Comparison of ENCODE assay signal across 7 cellular contexts in the genomic region with DNA sequence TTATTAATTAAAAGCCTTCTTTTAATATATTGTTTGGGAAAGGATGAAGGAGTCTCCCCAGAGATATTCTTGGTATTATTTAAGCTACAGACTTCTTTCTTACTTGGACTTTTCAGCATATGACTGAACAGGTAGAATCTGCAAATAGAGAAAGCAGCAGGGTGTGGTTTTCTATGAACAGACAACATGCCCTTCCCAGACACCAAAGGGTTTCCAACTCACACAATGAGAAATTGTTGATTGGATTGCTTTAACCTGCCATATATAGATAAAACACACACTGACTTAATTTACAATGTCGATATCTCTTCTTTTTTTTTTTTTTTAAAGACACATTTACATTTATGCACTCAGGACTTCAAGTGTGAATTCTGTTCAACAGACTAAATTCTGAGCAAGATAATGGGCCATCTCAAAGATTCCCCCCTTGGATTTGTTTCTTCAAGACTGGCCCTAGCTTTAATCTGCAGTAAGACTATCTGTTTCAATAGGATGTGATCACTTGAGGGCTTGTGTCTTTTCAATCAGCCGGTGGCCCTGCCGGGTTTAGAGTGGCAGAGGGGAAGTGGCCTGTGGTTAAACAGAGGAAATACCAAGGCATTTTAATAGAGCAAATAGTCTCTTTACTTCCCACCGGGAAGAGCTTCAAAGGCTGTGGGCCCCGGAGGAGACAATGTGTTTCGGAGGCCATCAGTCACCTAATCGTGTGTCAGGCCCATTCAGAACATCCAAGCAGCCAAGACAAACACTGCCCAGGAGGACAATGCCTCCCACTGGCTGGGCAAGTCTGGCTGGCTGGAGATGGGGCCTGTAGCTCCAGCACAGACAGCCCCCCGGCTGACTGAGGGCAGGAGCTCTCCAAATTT. TPM values are rescaled to one million over a fixed set of nuclear protein-coding genes. Genes with fewer than 3 reads are reported as not detected.
DNase-seq lines count a peak whose midpoint lies in the region; ATAC-seq and TF ChIP-seq lines count a peak whose summit lies in the region.

No MANE protein-coding gene starts in this region.

- H3K27me3 ChIP-seq in H9 (ENCODE audit: insufficient read depth, low read length) = no peaks in the 10 kb centered on the region
- no peaks in the 10 kb centered on the region for H3K27me3 ChIP-seq in ovary

- no peak overlapping the region for H3K23ac ChIP-seq in H9 (ENCODE audit: insufficient read length, low read depth, low read length)

- no peak overlapping the region for H3K56ac ChIP-seq in H9 (ENCODE audit: insufficient read length, low read depth, low read length)

- H2BK15ac ChIP-seq in H9 (ENCODE audit: low read depth, low read length) = no peak overlapping the region

- no peak overlapping the region for H3T11ph ChIP-seq in H9 (ENCODE audit: low read length)

- no peak for TF ChIP-seq POLR2A in ovary (IDR thresholded peaks at IDR 0.05)

- H3K27ac ChIP-seq in H9 (ENCODE audit: insufficient read length, low read depth, low read length) (peak overlapping the region; percentile 2), ovary (peak overlapping the region; percentile 10 to 74)

- H2BK20ac ChIP-seq in H9 (ENCODE audit: low read depth, low read length, poor library complexity, severe bottlenecking) = no peak overlapping the region

- no peak overlapping the region for H2BK120ac ChIP-seq in H9 (ENCODE audit: low read depth, low read length, poor library complexity, severe bottlenecking)

- no peak overlapping the region for H3K4me3 ChIP-seq in ovary

- no peak overlapping the region for H4K91ac ChIP-seq in H9 (ENCODE audit: insufficient read length, low read depth, low read length)

- H2AK5ac ChIP-seq in H9 (ENCODE audit: insufficient read length, low read length) = no peak overlapping the region

- DNase-seq in H9 (peak; percentile 83), NCI-H2029 (lab: John Stamatoyannopoulos, UW) (peak; percentile 50), ecto neural progenitor cell (ENCODE audit: low spot score) (peak; percentile 62), ovary (no peak), LoVo (ENCODE audit: low spot score) (no peak), NCI-H187 (lab: John Stamatoyannopoulos, UW) (no peak)

- H4K5ac ChIP-seq in H9 (ENCODE audit: insufficient read length, low read depth, low read length) = no peak overlapping the region

- no peak overlapping the region for H3K14ac ChIP-seq in H9 (ENCODE audit: insufficient read depth, low read length)

- H3K4me1 ChIP-seq in H9 (ENCODE audit: insufficient read depth, low read length) = peaks cover 44% of the 10 kb centered on the region
- H3K4me1 ChIP-seq in ovary (ENCODE audit: insufficient read depth) = peaks cover 28% of the 10 kb centered on the region

- no peak overlapping the region for H2AFZ ChIP-seq in H9 (ENCODE audit: low read length)

- peak overlapping the region; percentile 9 for H3K4me2 ChIP-seq in H9 (ENCODE audit: insufficient read depth, insufficient read length, low read length)

- H3K9me3 ChIP-seq in H9 (ENCODE audit: control insufficient read depth, low read depth, low read length) (no peaks in the 10 kb centered on the region), ovary (no peaks in the 10 kb centered on the region)

- H3K23me2 ChIP-seq in H9 (ENCODE audit: insufficient read length, low read depth, low read length, poor library complexity, severe bottlenecking) = peaks cover 3% of the 10 kb centered on the region

- H3K27ac Mint-ChIP-seq in H9 = peak overlapping the region in 1 of 3 experiments; percentile 98; a peak in 3 of 7 replicates

- ATAC-seq in HG02938 (IDR thresholded peaks at IDR 0.05; ENCODE audit: unreplicated experiment) = no peak

- peaks cover 26% of the 10 kb centered on the region; the same call in 1 of the 2 replicates for H3K79me2 ChIP-seq in H9 (ENCODE audit: insufficient read depth, low read length)

- peak overlapping the region in 1 of 2 experiments; percentile 68; a peak in 4 of 5 replicates for H3K4me3 Mint-ChIP-seq in H9

- H3K9me3 Mint-ChIP-seq in H9 = no peaks in the 10 kb centered on the region

- H2BK12ac ChIP-seq in H9 (ENCODE audit: insufficient read length, low read depth, low read length) = no peak overlapping the region

- H3K36me3 Mint-ChIP-seq in H9 (ENCODE audit: insufficient read depth in 1 of 3, low read depth in 3 of 3) = peaks cover 0 to 6% (median 3%) of the 10 kb centered on the region in 3 experiments; a peak in 3 of 7 replicates

- H4K20me1 ChIP-seq in H9 (ENCODE audit: control insufficient read depth, insufficient read depth, insufficient read length) = peaks cover 2% of the 10 kb centered on the region

- WGBS in H9 (ENCODE audit: extremely low coverage, insufficient read length, low lambda C conversion rate) = no CpG with 5 or more reads among the region's 8 CpGs
- WGBS in ovary, 3 donors = 32 to 48% (median 34%) methylated on average over 8 of the region's 8 CpGs

- no peak overlapping the region for H4K8ac ChIP-seq in H9 (replicated peaks; ENCODE audit: insufficient read length, low read depth, low read length)

- H3K27me3 Mint-ChIP-seq in H9 (ENCODE audit: low read depth) = peaks cover 77% of the 10 kb centered on the region

- no peak overlapping the region for H3K4ac ChIP-seq in H9 (ENCODE audit: low read depth, low read length)

- no peak overlapping the region for H3K18ac ChIP-seq in H9 (ENCODE audit: insufficient read length, low read depth, low read length)

- TF ChIP-seq EP300 in ovary (IDR thresholded peaks at IDR 0.05) = no peak

- no peak overlapping the region for H2BK5ac ChIP-seq in H9 (ENCODE audit: insufficient read length, low read length)

- TF ChIP-seq CTCF in H9 (conservative IDR thresholded peaks at IDR 0.05) = no peak
- no peak for TF ChIP-seq CTCF in ovary (IDR thresholded peaks at IDR 0.05)

- peaks cover 83 to 84% of the 10 kb centered on the region in 2 experiments for H3K4me1 Mint-ChIP-seq in H9

- H3K9ac ChIP-seq in H9 (ENCODE audit: extremely low read depth, insufficient read length, low read length) = no peak overlapping the region

- intact Hi-C loops in ovary (cut with DNase I) = no loop called here

- H3K79me1 ChIP-seq in H9 (ENCODE audit: insufficient read depth, low read depth, low read length, poor library complexity, severe bottlenecking) = no peaks in the 10 kb centered on the region

- no peaks in the 10 kb centered on the region for H3K36me3 ChIP-seq in ovary

RNA-seq across cellular contexts. Expression of a gene that starts 6.1 kb away (rescaled TPM):
- total RNA-seq in H9 (2021) (29.3 and 31.7 TPM in 2 replicates), ovary (10 to 100 TPM; 14.4 to 35.8 (median 27.0) TPM)
- 10 to 100 TPM; 10.7 to 21.0 TPM for polyA plus RNA-seq in ovary

RNA-seq across cellular contexts. Expression of a gene that starts 40.7 kb away (rescaled TPM):
- 28.1 and 28.4 TPM in 2 replicates for total RNA-seq in H9 (2021)
- 1 to 10 TPM in 1 of 7 donors, under 1 TPM in 5, not detected in 1; 0.23 to 1.3 (median 0.65) TPM for total RNA-seq in ovary
- 1 to 10 TPM; 1.3 to 1.4 TPM for polyA plus RNA-seq in ovary

Comparison
In these comparisons a context has a peak if more than half of its experiments do, and no peak if none do; other contexts are left out.
1. DNase-seq: peak in H9 (single experiment), NCI-H2029 (single experiment) and ecto neural progenitor cell (single experiment); none in ovary (0 of 5), LoVo (single experiment) and NCI-H187 (0 of 2).
2. RNA of a gene that starts 40.7 kb away (total RNA-seq): 28.1 to 28.4 TPM in H9; 0.23 to 1.3 TPM in ovary; every median in the first group is over 10 times any median in the second.